Comparison of ENCODE assay signal across 1 cellular context in the genomic region with DNA sequence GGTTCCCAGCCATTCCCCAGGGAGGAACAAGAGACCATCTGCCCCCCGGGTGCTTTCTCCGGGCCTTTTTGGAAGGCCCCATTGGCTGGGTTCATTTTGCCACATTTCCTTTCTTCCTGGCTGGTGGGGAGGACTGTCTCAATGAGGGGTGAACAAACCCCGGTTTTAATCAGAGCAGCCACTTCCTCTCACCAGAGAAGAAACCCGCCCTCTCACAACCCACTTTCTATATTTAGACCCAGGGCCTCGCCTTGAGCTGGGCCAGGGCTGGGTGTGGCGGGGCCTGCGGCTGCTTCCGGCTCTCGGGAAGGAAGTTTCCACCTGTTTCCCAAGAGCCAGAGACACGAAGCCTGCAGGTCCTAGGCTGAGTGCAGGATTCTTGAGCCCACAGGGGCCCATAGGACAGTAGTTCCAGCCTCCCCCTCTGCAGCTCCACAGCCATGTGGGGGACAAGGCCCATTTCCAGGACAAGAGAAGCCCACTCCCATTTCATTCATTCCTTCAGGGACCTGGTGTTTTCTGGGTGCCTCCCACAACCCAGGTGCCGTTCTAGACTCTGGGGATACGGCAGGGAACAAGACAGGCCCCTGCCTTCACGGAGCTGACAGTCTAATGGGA.
TF ChIP-seq lines count a peak whose summit lies in the region.

No MANE protein-coding gene starts in this region.

TF ChIP-seq in K562, 482 proteins besides CTCF, POLR2A, EP300 and RAD21 (continued from another document and continues in another):
- TF ChIP-seq, protein P1, sequence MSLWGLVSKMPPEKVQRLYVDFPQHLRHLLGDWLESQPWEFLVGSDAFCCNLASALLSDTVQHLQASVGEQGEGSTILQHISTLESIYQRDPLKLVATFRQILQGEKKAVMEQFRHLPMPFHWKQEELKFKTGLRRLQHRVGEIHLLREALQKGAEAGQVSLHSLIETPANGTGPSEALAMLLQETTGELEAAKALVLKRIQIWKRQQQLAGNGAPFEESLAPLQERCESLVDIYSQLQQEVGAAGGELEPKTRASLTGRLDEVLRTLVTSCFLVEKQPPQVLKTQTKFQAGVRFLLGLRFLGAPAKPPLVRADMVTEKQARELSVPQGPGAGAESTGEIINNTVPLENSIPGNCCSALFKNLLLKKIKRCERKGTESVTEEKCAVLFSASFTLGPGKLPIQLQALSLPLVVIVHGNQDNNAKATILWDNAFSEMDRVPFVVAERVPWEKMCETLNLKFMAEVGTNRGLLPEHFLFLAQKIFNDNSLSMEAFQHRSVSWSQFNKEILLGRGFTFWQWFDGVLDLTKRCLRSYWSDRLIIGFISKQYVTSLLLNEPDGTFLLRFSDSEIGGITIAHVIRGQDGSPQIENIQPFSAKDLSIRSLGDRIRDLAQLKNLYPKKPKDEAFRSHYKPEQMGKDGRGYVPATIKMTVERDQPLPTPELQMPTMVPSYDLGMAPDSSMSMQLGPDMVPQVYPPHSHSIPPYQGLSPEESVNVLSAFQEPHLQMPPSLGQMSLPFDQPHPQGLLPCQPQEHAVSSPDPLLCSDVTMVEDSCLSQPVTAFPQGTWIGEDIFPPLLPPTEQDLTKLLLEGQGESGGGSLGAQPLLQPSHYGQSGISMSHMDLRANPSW (CRISPR knock-in tag; IDR thresholded peaks at IDR 0.05): no peak
- TF ChIP-seq PRDM10 (IDR thresholded peaks at IDR 0.05; ENCODE audit: partially characterized antibody): peak; percentile 25
- TF ChIP-seq, protein P2, sequence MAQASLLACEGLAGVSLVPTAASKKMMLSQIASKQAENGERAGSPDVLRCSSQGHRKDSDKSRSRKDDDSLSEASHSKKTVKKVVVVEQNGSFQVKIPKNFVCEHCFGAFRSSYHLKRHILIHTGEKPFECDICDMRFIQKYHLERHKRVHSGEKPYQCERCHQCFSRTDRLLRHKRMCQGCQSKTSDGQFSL (CRISPR knock-in tag; IDR thresholded peaks at IDR 0.05): no peak
- TF ChIP-seq, protein P2 (tag; IDR thresholded peaks at IDR 0.05): no peak
- TF ChIP-seq ZBTB8A (IDR thresholded peaks at IDR 0.05; ENCODE audit: partially characterized antibody): no peak
- peak; percentile 68 for TF ChIP-seq ELF1 (tag; IDR thresholded peaks at IDR 0.05)
- no peak for TF ChIP-seq NR4A1 (CRISPR knock-in tag; IDR thresholded peaks at IDR 0.05)
- TF ChIP-seq NR4A1 (tag; IDR thresholded peaks at IDR 0.05): peak; percentile 46; the same call in 1 of the 2 replicates
- peak; percentile 58; the same call in 1 of the 2 replicates for TF ChIP-seq ZNF263 (CRISPR knock-in tag; IDR thresholded peaks at IDR 0.05; ENCODE audit: borderline replicate concordance)
- no peak for TF ChIP-seq CREM (IDR thresholded peaks at IDR 0.05; ENCODE audit: low read depth)
- TF ChIP-seq ZNF830 (CRISPR knock-in tag; IDR thresholded peaks at IDR 0.05): no peak
- no peak for TF ChIP-seq ZNF140 (CRISPR knock-in tag; IDR thresholded peaks at IDR 0.05)
- TF ChIP-seq ERF (CRISPR knock-in tag; IDR thresholded peaks at IDR 0.05): peak; percentile 77
- TF ChIP-seq TEAD1 (CRISPR knock-in tag; IDR thresholded peaks at IDR 0.05): no peak
- TF ChIP-seq ZNF639 (CRISPR knock-in tag; conservative IDR thresholded peaks at IDR 0.05 in 1 of 2, IDR thresholded peaks at IDR 0.05 in 1 of 2): peak in 1 of 2 experiments; percentile 67; a peak in 1 of 4 replicates
- TF ChIP-seq E4F1 (CRISPR knock-in tag; IDR thresholded peaks at IDR 0.05; ENCODE audit: borderline replicate concordance): no peak
- 0 out of 2 replicates have a peak, but pooled peaks have one; percentile 23 for TF ChIP-seq MECOM (CRISPR knock-in tag; IDR thresholded peaks at IDR 0.05)
- peak in 1 of 3 experiments; percentile 12 for TF ChIP-seq YY1 (IDR thresholded peaks at IDR 0.05; ENCODE audit: borderline replicate concordance in 1 of 3, control insufficient read depth in 1 of 3, extremely low read depth in 1 of 3, insufficient read depth in 3 of 3, insufficient read length in 1 of 3, insufficient replicate concordance in 2 of 3, low read depth in 1 of 3, low read length in 2 of 3)
- no peak for TF ChIP-seq PCBP1 (IDR thresholded peaks at IDR 0.05; ENCODE audit: low read depth, low read length, poor library complexity, severe bottlenecking)
- TF ChIP-seq, protein P3, sequence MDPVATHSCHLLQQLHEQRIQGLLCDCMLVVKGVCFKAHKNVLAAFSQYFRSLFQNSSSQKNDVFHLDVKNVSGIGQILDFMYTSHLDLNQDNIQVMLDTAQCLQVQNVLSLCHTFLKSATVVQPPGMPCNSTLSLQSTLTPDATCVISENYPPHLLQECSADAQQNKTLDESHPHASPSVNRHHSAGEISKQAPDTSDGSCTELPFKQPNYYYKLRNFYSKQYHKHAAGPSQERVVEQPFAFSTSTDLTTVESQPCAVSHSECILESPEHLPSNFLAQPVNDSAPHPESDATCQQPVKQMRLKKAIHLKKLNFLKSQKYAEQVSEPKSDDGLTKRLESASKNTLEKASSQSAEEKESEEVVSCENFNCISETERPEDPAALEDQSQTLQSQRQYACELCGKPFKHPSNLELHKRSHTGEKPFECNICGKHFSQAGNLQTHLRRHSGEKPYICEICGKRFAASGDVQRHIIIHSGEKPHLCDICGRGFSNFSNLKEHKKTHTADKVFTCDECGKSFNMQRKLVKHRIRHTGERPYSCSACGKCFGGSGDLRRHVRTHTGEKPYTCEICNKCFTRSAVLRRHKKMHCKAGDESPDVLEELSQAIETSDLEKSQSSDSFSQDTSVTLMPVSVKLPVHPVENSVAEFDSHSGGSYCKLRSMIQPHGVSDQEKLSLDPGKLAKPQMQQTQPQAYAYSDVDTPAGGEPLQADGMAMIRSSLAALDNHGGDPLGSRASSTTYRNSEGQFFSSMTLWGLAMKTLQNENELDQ (CRISPR knock-in tag; IDR thresholded peaks at IDR 0.05; ENCODE audit: borderline replicate concordance): no peak
- TF ChIP-seq MEF2A (IDR thresholded peaks at IDR 0.05; ENCODE audit: control insufficient read depth, low read depth, low read length): peak; percentile 99
- no peak for TF ChIP-seq ZSCAN32 (CRISPR knock-in tag; IDR thresholded peaks at IDR 0.05)
- TF ChIP-seq NR2C2 (CRISPR knock-in tag; IDR thresholded peaks at IDR 0.05): no peak
- TF ChIP-seq NR2C2 (tag; IDR thresholded peaks at IDR 0.05): peak; percentile 52; the same call in 1 of the 2 replicates
- no peak for TF ChIP-seq ZFP1 (CRISPR knock-in tag; IDR thresholded peaks at IDR 0.05)
- no peak for TF ChIP-seq CAMTA2 (CRISPR knock-in tag; conservative IDR thresholded peaks at IDR 0.05)
- peak; percentile 59 for TF ChIP-seq ATF4 (CRISPR knock-in tag; IDR thresholded peaks at IDR 0.05)
- no peak for TF ChIP-seq FOXK2 (conservative IDR thresholded peaks at IDR 0.05 in 1 of 2, IDR thresholded peaks at IDR 0.05 in 1 of 2; ENCODE audit: low read depth in 2 of 2)
- TF ChIP-seq, protein P4, sequence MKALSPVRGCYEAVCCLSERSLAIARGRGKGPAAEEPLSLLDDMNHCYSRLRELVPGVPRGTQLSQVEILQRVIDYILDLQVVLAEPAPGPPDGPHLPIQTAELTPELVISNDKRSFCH (CRISPR knock-in tag; IDR thresholded peaks at IDR 0.05): no peak
- TF ChIP-seq, protein P4 (tag; IDR thresholded peaks at IDR 0.05): no peak
- no peak for TF ChIP-seq HDAC8 (tag; IDR thresholded peaks at IDR 0.05)
- peak; percentile 79 for TF ChIP-seq ZNF24 (IDR thresholded peaks at IDR 0.05)
- TF ChIP-seq ZNF444 (CRISPR knock-in tag; IDR thresholded peaks at IDR 0.05): no peak
- TF ChIP-seq, protein P5, sequence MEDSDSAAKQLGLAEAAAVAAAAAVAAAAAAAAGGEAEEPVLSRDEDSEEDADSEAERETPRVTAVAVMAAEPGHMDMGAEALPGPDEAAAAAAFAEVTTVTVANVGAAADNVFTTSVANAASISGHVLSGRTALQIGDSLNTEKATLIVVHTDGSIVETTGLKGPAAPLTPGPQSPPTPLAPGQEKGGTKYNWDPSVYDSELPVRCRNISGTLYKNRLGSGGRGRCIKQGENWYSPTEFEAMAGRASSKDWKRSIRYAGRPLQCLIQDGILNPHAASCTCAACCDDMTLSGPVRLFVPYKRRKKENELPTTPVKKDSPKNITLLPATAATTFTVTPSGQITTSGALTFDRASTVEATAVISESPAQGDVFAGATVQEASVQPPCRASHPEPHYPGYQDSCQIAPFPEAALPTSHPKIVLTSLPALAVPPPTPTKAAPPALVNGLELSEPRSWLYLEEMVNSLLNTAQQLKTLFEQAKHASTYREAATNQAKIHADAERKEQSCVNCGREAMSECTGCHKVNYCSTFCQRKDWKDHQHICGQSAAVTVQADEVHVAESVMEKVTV (CRISPR knock-in tag; IDR thresholded peaks at IDR 0.05): no peak
- no peak for TF ChIP-seq ZNF695 (CRISPR knock-in tag; IDR thresholded peaks at IDR 0.05)
- no peak for TF ChIP-seq OTX1 (CRISPR knock-in tag; IDR thresholded peaks at IDR 0.05)
- TF ChIP-seq ADNP (tag; IDR thresholded peaks at IDR 0.05): peak; percentile 15; the same call in 1 of the 2 replicates
- TF ChIP-seq MYC (IDR thresholded peaks at IDR 0.05; ENCODE audit: low read depth, low read length): peak; percentile 52; the same call in 1 of the 2 replicates
- TF ChIP-seq MYC (CRISPR knock-in tag; IDR thresholded peaks at IDR 0.05; ENCODE audit: borderline replicate concordance, low read depth): no peak
- TF ChIP-seq TAF9B (IDR thresholded peaks at IDR 0.05; ENCODE audit: partially characterized antibody): no peak
- TF ChIP-seq KLF6 (CRISPR knock-in tag; IDR thresholded peaks at IDR 0.05; ENCODE audit: borderline replicate concordance): 0 out of 2 replicates have a peak, but pooled peaks have one; percentile 56
- TF ChIP-seq SPI1 (IDR thresholded peaks at IDR 0.05; ENCODE audit: borderline replicate concordance, low read depth, low read length): peak; percentile 96
- peak; percentile 86 for TF ChIP-seq GABPA (tag; conservative IDR thresholded peaks at IDR 0.05; ENCODE audit: low read depth)
- TF ChIP-seq ZNF436 (CRISPR knock-in tag; IDR thresholded peaks at IDR 0.05): no peak
- 0 out of 4 replicates have a peak, but pooled peaks of 1 of the 2 experiments have one; percentile 17 for TF ChIP-seq TRIM24 (IDR thresholded peaks at IDR 0.05)
- 0 out of 2 replicates have a peak, but pooled peaks have one; percentile 39 for TF ChIP-seq SOX6 (IDR thresholded peaks at IDR 0.05)
